In genomic region chr2:85954192-85954900, GRCh38 we compare ENCODE assay signal across 22 cellular contexts.
DNase-seq lines count a peak whose midpoint lies in the region; ATAC-seq and TF ChIP-seq lines count a peak whose summit lies in the region.
"Had no signal": no experiment of that assay in that cellular context is flagged by ENCODE, and none has a peak within 500 bp of the region (broad histone marks: within the 10 kb centered on the region; RNA-seq: fewer than 3 reads in every experiment).

No MANE protein-coding gene starts in this region.

- no peaks in the 10 kb centered on the region for H3K9me3 Mint-ChIP-seq in type B pancreatic cell
- H3K9me3 Mint-ChIP-seq: activated B cell treated with CpG ODN at 0.5 μM for 24 hours; dendritic cell treated with granulocyte-macrophage colony-stimulating factor and Interleukin-4, amounts not matched to agents 40 ng/mL and 50 ng/mL, for 4 days; IgD-negative memory B cell had no signal

- no peaks in the 10 kb centered on the region for H3F3A ChIP-seq in PC-9 (ENCODE audit: insufficient read depth, low read depth)

- H3K36me3 ChIP-seq in PC-9 (ENCODE audit: low read depth) (no peaks in the 10 kb centered on the region), lower lobe of right lung (no peaks in the 10 kb centered on the region)
- H3K36me3 ChIP-seq: adrenal gland, heart right ventricle, vagina had no signal

- H3K4me3 ChIP-seq in PC-9 (no peak overlapping the region), lower lobe of right lung (no peak overlapping the region)
- H3K4me3 ChIP-seq: adrenal gland, heart right ventricle, vagina had no signal

- H3K9me3 ChIP-seq in PC-9 (ENCODE audit: insufficient read depth, low read depth) (no peaks in the 10 kb centered on the region), lower lobe of right lung (no peaks in the 10 kb centered on the region)
- H3K9me3 ChIP-seq: adrenal gland, heart right ventricle, vagina had no signal

- peak overlapping the region; percentile 64; the same call in 1 of the 2 replicates for H2AFZ ChIP-seq in PC-9

- no peak overlapping the region for H3K4me3 Mint-ChIP-seq in type B pancreatic cell
- H3K4me3 Mint-ChIP-seq: activated B cell treated with CpG ODN at 0.5 μM for 24 hours; activated CD4-positive, alpha-beta memory T cell treated with anti-CD3 and anti-CD28 coated beads, Interleukin-2, amount 10 ng/mL, durations not matched to agents 7 days and 5 days; dendritic cell treated with granulocyte-macrophage colony-stimulating factor and Interleukin-4, amounts not matched to agents 40 ng/mL and 50 ng/mL, for 4 days; IgD-negative memory B cell had no signal

- ATAC-seq in lower lobe of right lung (peak; percentile 84 to 88), GM21619 (IDR thresholded peaks at IDR 0.05; ENCODE audit: unreplicated experiment) (no peak), HG03196 (IDR thresholded peaks at IDR 0.05; ENCODE audit: unreplicated experiment) (no peak)
- ATAC-seq: HCT116 had no signal

- no peaks in the 10 kb centered on the region for H3K9me2 ChIP-seq in PC-9 (ENCODE audit: insufficient read depth)

- H3K79me2 ChIP-seq in PC-9 (ENCODE audit: low read depth) = no peaks in the 10 kb centered on the region

- CTCF ChIA-PET in PC-9 (lab: Charles Lee) = no interaction called here

- H3K27me3 Mint-ChIP-seq in type B pancreatic cell = no peaks in the 10 kb centered on the region
- H3K27me3 Mint-ChIP-seq: activated B cell treated with CpG ODN at 0.5 μM for 24 hours, IgD-negative memory B cell had no signal

- H3K27me3 ChIP-seq in PC-9 (ENCODE audit: insufficient read depth, low read depth) (no peaks in the 10 kb centered on the region), lower lobe of right lung (ENCODE audit: low read depth) (no peaks in the 10 kb centered on the region)
- H3K27me3 ChIP-seq: adrenal gland, vagina had no signal

- no peak for TF ChIP-seq CTCF in PC-9 (conservative IDR thresholded peaks at IDR 0.05)
- no peak for TF ChIP-seq CTCF in lower lobe of right lung (IDR thresholded peaks at IDR 0.05)
- no peak for TF ChIP-seq CTCF in type B pancreatic cell (conservative IDR thresholded peaks at IDR 0.05)

- H4K20me1 ChIP-seq in PC-9 (ENCODE audit: insufficient read depth) = no peaks in the 10 kb centered on the region

- H3K36me3 Mint-ChIP-seq in type B pancreatic cell = no peaks in the 10 kb centered on the region
- H3K36me3 Mint-ChIP-seq: IgD-negative memory B cell had no signal

- peak overlapping the region; percentile 28; the same call in 1 of the 2 replicates for H3K4me2 ChIP-seq in PC-9

- H3K4me1 ChIP-seq in PC-9 (replicated peaks; ENCODE audit: insufficient read depth) = peaks cover 13% of the 10 kb centered on the region
- peaks cover 7% of the 10 kb centered on the region for H3K4me1 ChIP-seq in lower lobe of right lung

- POLR2A ChIA-PET in PC-9 (lab: Charles Lee; ENCODE audit: unreplicated experiment) = no interaction called here

- peak; percentile 55 for DNase-seq in NCI-H510A (lab: John Stamatoyannopoulos, UW)
- DNase-seq in NCI-H510A treated with DMSO at 0.1 percent for 48 hours (lab: John Stamatoyannopoulos, UW) = no peak
- no peak for DNase-seq in PC-9
- peak; percentile 91 for DNase-seq in lower lobe of right lung
- no peak for DNase-seq in type B pancreatic cell (ENCODE audit: extremely low spot score, unreplicated experiment)
- no peak for DNase-seq in NCI-H345 (lab: John Stamatoyannopoulos, UW)
- DNase-seq: activated B cell treated with CpG ODN at 0.5 μM for 24 hours; activated CD4-positive, alpha-beta memory T cell treated with anti-CD3 and anti-CD28 coated beads, Interleukin-2, amount 10 ng/mL, durations not matched to agents 7 days and 5 days; activated T-cell treated with anti-CD3 and anti-CD28 coated beads for 4 hours; adrenal gland; C1 segment of cervical spinal cord; heart right ventricle; left ventricle myocardium superior; MM.1S; NCI-H1694; stimulated activated CD4-positive, alpha-beta T cell treated with anti-CD3 and anti-CD28 coated beads, Interleukin-4, amount 100 ng/mL, for 1 hour had no signal

- H3K27ac Mint-ChIP-seq in type B pancreatic cell = peak overlapping the region; percentile 30
- H3K27ac Mint-ChIP-seq: activated B cell treated with CpG ODN at 0.5 μM for 24 hours; activated CD4-positive, alpha-beta memory T cell treated with anti-CD3 and anti-CD28 coated beads, Interleukin-2, amount 10 ng/mL, durations not matched to agents 7 days and 5 days; dendritic cell treated with granulocyte-macrophage colony-stimulating factor and Interleukin-4, amounts not matched to agents 40 ng/mL and 50 ng/mL, for 4 days had no signal

- peaks cover 26% of the 10 kb centered on the region for H3K4me1 Mint-ChIP-seq in type B pancreatic cell (ENCODE audit: unreplicated experiment)
- H3K4me1 Mint-ChIP-seq: activated B cell treated with CpG ODN at 0.5 μM for 24 hours had no signal

- no TSS peak for BruUV-seq in PC-9 (replicated peaks; lab: Mats Ljungman, UMichigan)

- intact Hi-C loops in PC-9 (cut with micrococcal nuclease; ENCODE audit: unreplicated experiment) = no loop called here
- intact Hi-C loops in lower lobe of right lung (cut with DNase I) = no loop called here

- H3K27ac ChIP-seq in PC-9 (no peak overlapping the region), lower lobe of right lung (peak overlapping the region; percentile 73)
- H3K27ac ChIP-seq: adrenal gland, heart right ventricle, vagina had no signal

Comparison
In these comparisons a context has a peak if more than half of its experiments do, and no peak if none do; other contexts are left out.
1. DNase-seq: peak in NCI-H510A (single experiment) and lower lobe of right lung (single experiment); none in NCI-H510A treated with DMSO at 0.1 percent for 48 hours (single experiment), PC-9 (0 of 2), type B pancreatic cell (single experiment) and NCI-H345 (single experiment).
2. ATAC-seq: peak in lower lobe of right lung (2 of 2); none in GM21619 (single experiment) and HG03196 (single experiment).